ENCODE assay signal across 9 cellular contexts in genomic region chr13:62209539-62209938, GRCh38.
DNase-seq lines count a peak whose midpoint lies in the region; ATAC-seq and TF ChIP-seq lines count a peak whose summit lies in the region.
"Had no signal": no experiment of that assay in that cellular context is flagged by ENCODE, and none has a peak within 500 bp of the region (broad histone marks: within the 10 kb centered on the region; RNA-seq: fewer than 3 reads in every experiment).

No MANE protein-coding gene starts in this region.

- TF ChIP-seq CTCF in WTC11 (IDR thresholded peaks at IDR 0.05), result no peak

- H3K4me1 ChIP-seq in Karpas-422 (ENCODE audit: low read length), result peaks cover 37% of the 10 kb centered on the region

- POLR2A ChIA-PET in WTC11 (lab: Charles Lee), result no interaction called here

- no peaks in the 10 kb centered on the region for H4K20me1 ChIP-seq in Karpas-422 (ENCODE audit: insufficient read depth, low read depth, low read length)

- no peaks in the 10 kb centered on the region for H3K27me3 Mint-ChIP-seq in WTC11 (ENCODE audit: low read depth)

- peak; percentile 97 for DNase-seq in Karpas-422
- DNase-seq in WTC11 (ENCODE audit: low spot score), result no peak
- DNase-seq in activated effector memory CD4-positive, alpha-beta T cell treated with Interleukin-2 at 50 U/mL for 16 hours, result no peak
- DNase-seq in activated T-cell treated with anti-CD3 and anti-CD28 coated beads, Interleukin-2, amount 50 U/mL, for 48 hours, result no peak
- no peak for DNase-seq in effector CD8-positive, alpha-beta T cell (lab: John Stamatoyannopoulos, UW)
- DNase-seq in iPS-NIHi11 (ENCODE audit: low spot score), result no peak
- DNase-seq: MG63 had no signal

- ATAC-seq in GM19023 (IDR thresholded peaks at IDR 0.05; ENCODE audit: unreplicated experiment) (peak; percentile 75), HG02759 (IDR thresholded peaks at IDR 0.05; ENCODE audit: unreplicated experiment) (peak; percentile 55), WTC11 (no peak)

- peaks cover 14% of the 10 kb centered on the region for H3K36me3 Mint-ChIP-seq in WTC11

- peaks cover 15% of the 10 kb centered on the region for H3K9me3 ChIP-seq in Karpas-422 (ENCODE audit: low read length)
- H3K9me3 ChIP-seq: MG63 had no signal

- peaks cover 13% of the 10 kb centered on the region for H3K36me3 ChIP-seq in Karpas-422 (ENCODE audit: insufficient read depth, low read length)
- H3K36me3 ChIP-seq: MG63 had no signal

- H3K27ac Mint-ChIP-seq in WTC11, result peak overlapping the region; percentile 30; the same call in 1 of the 2 replicates

- H3K9ac ChIP-seq in Karpas-422 (ENCODE audit: low read length), result peak overlapping the region; percentile 66

- H3K4me2 ChIP-seq in Karpas-422 (ENCODE audit: low read depth, low read length, poor library complexity, severe bottlenecking), result peak overlapping the region; percentile 74

- peaks cover 25% of the 10 kb centered on the region for H3K9me3 Mint-ChIP-seq in WTC11

- H3K27me3 ChIP-seq in Karpas-422 (ENCODE audit: low read length), result no peaks in the 10 kb centered on the region
- H3K27me3 ChIP-seq: MG63 had no signal

- H2AFZ ChIP-seq in Karpas-422 (ENCODE audit: low read length), result no peak overlapping the region

- CTCF ChIA-PET in WTC11 (lab: Charles Lee), result no interaction called here

- H3K4me3 Mint-ChIP-seq in WTC11, result no peak overlapping the region

- H3K4me1 Mint-ChIP-seq in WTC11, result peaks cover 8% of the 10 kb centered on the region

- peak overlapping the region; percentile 52 for H3K4me3 ChIP-seq in Karpas-422 (ENCODE audit: low read length)
- H3K4me3 ChIP-seq: MG63 had no signal

- no peaks in the 10 kb centered on the region for H3K79me2 ChIP-seq in Karpas-422 (ENCODE audit: low read length)

- H3K27ac ChIP-seq in Karpas-422 (ENCODE audit: low read length), result peak overlapping the region; percentile 99

- H3K9me2 ChIP-seq in Karpas-422 (replicated peaks; ENCODE audit: insufficient read depth, low read length), result no peaks in the 10 kb centered on the region

TF ChIP-seq in WTC11, 78 proteins besides CTCF, POLR2A, EP300 and RAD21:
- TF ChIP-seq SMAD3 (CRISPR knock-in tag; IDR thresholded peaks at IDR 0.05; ENCODE audit: borderline replicate concordance), result no peak
- TF ChIP-seq, protein P1, sequence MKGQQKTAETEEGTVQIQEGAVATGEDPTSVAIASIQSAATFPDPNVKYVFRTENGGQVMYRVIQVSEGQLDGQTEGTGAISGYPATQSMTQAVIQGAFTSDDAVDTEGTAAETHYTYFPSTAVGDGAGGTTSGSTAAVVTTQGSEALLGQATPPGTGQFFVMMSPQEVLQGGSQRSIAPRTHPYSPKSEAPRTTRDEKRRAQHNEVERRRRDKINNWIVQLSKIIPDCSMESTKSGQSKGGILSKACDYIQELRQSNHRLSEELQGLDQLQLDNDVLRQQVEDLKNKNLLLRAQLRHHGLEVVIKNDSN (CRISPR knock-in tag; IDR thresholded peaks at IDR 0.05), result no peak
TF ChIP-seq in WTC11: peak in this region for 0.
